Comparison of ENCODE assay signal across 18 cellular contexts in genomic region chr4:131001371-131001770, GRCh38.
DNase-seq lines count a peak whose midpoint lies in the region; ATAC-seq and TF ChIP-seq lines count a peak whose summit lies in the region.
"Had no signal": no experiment of that assay in that cellular context is flagged by ENCODE, and none has a peak within 500 bp of the region (broad histone marks: within the 10 kb centered on the region; RNA-seq: fewer than 3 reads in every experiment).

No MANE protein-coding gene starts in this region.

- no TSS peak for BruUV-seq in PC-3 (replicated peaks; lab: Mats Ljungman, UMichigan)

- H3K9me3 ChIP-seq in PC-3 (ENCODE audit: low read length) (no peaks in the 10 kb centered on the region), neuronal stem cell (replicated peaks in 1 of 2; ENCODE audit: control insufficient read depth in 2 of 2, insufficient read depth in 1 of 2, low read depth in 1 of 2, low read length in 2 of 2) (no peaks in the 10 kb centered on the region)
- H3K9me3 ChIP-seq in effector memory CD4-positive, alpha-beta T cell (ENCODE audit: control insufficient read depth, low read length) = no peaks in the 10 kb centered on the region

- H4K8ac ChIP-seq in neuronal stem cell (ENCODE audit: low read depth, low read length) = no peak overlapping the region

- H4K91ac ChIP-seq in neuronal stem cell (ENCODE audit: low read depth, low read length, poor library complexity) = no peak overlapping the region

- H3K9me3 Mint-ChIP-seq in activated T-helper 1 cell treated with anti-CD3 and anti-CD28 coated beads, Interleukin-12 subunit alpha, Interleukin-12 subunit beta, Interleukin-2, Interleukin-4 antibody, amounts not matched to agents 30 ng/mL and 10 ng/mL and 1 ng/mL, durations not matched to agents 14 hours and 24 hours and 36 hours = no peaks in the 10 kb centered on the region

- POLR2A ChIA-PET in PC-3 (lab: Charles Lee; ENCODE audit: unreplicated experiment) = no interaction called here

- H3K27ac ChIP-seq in PC-3 (ENCODE audit: low read length) (peak overlapping the region; percentile 32; the same call in 1 of the 2 replicates), foreskin keratinocyte (no peak overlapping the region), neuronal stem cell (replicated peaks; ENCODE audit: low read length) (no peak overlapping the region)
- no peak overlapping the region for H3K27ac ChIP-seq in effector memory CD4-positive, alpha-beta T cell (ENCODE audit: insufficient read depth, low read length, poor library complexity, severe bottlenecking)
- H3K27ac ChIP-seq: HL-60 had no signal

- H3K79me1 ChIP-seq in neuronal stem cell (ENCODE audit: low read depth, low read length) = no peaks in the 10 kb centered on the region

- H3K4ac ChIP-seq in neuronal stem cell (ENCODE audit: low read length) = no peak overlapping the region

- intact Hi-C loops in PC-3 (cut with micrococcal nuclease) = no loop called here
- intact Hi-C loops in activated T-helper 1 cell treated with anti-CD3 and anti-CD28 coated beads, Interleukin-12 subunit alpha, Interleukin-12 subunit beta, Interleukin-2, Interleukin-4 antibody, amounts not matched to agents 30 ng/mL and 10 ng/mL and 1 ng/mL, durations not matched to agents 14 hours and 24 hours and 36 hours (cut with micrococcal nuclease) = no loop called here

- H2BK5ac ChIP-seq in neuronal stem cell (ENCODE audit: low read length) = no peak overlapping the region

- H3K4me2 ChIP-seq in PC-3 (ENCODE audit: low read length) (peak overlapping the region; percentile 18), neuronal stem cell (ENCODE audit: insufficient read depth, low read length, poor library complexity, severe bottlenecking) (no peak overlapping the region)

- H3K4me3 Mint-ChIP-seq in activated T-helper 1 cell treated with anti-CD3 and anti-CD28 coated beads, Interleukin-12 subunit alpha, Interleukin-12 subunit beta, Interleukin-2, Interleukin-4 antibody, amounts not matched to agents 30 ng/mL and 10 ng/mL and 1 ng/mL, durations not matched to agents 14 hours and 24 hours and 36 hours = no peak overlapping the region

- no peaks in the 10 kb centered on the region for H3K36me3 ChIP-seq in PC-3 (ENCODE audit: low read depth, low read length)
- no peaks in the 10 kb centered on the region for H3K36me3 ChIP-seq in effector memory CD4-positive, alpha-beta T cell (ENCODE audit: control insufficient read depth, insufficient read depth, low read length)
- H3K36me3 ChIP-seq in neuronal stem cell (replicated peaks in 1 of 2; ENCODE audit: control insufficient read depth in 2 of 2, insufficient read depth in 2 of 2, low read length in 2 of 2) = no peaks in the 10 kb centered on the region

- no peaks in the 10 kb centered on the region for H3K4me1 Mint-ChIP-seq in activated T-helper 1 cell treated with anti-CD3 and anti-CD28 coated beads, Interleukin-12 subunit alpha, Interleukin-12 subunit beta, Interleukin-2, Interleukin-4 antibody, amounts not matched to agents 30 ng/mL and 10 ng/mL and 1 ng/mL, durations not matched to agents 14 hours and 24 hours and 36 hours (ENCODE audit: low read depth)

- no peaks in the 10 kb centered on the region for H3F3A ChIP-seq in PC-3 (ENCODE audit: low read length, unreplicated experiment)

- no peaks in the 10 kb centered on the region for H3K27me3 ChIP-seq in PC-3 (ENCODE audit: low read length)
- no peaks in the 10 kb centered on the region for H3K27me3 ChIP-seq in foreskin keratinocyte
- no peaks in the 10 kb centered on the region for H3K27me3 ChIP-seq in effector memory CD4-positive, alpha-beta T cell (replicated peaks; ENCODE audit: control insufficient read depth, insufficient read depth, low read length, poor library complexity, severe bottlenecking)
- no peaks in the 10 kb centered on the region for H3K27me3 ChIP-seq in neuronal stem cell (ENCODE audit: control insufficient read depth in 3 of 3, insufficient read depth in 3 of 3, low read depth in 1 of 3, low read length in 3 of 3)

- H2AK5ac ChIP-seq in neuronal stem cell (ENCODE audit: low read depth, low read length) = no peak overlapping the region

- H3K36me3 Mint-ChIP-seq in activated T-helper 1 cell treated with anti-CD3 and anti-CD28 coated beads, Interleukin-12 subunit alpha, Interleukin-12 subunit beta, Interleukin-2, Interleukin-4 antibody, amounts not matched to agents 30 ng/mL and 10 ng/mL and 1 ng/mL, durations not matched to agents 14 hours and 24 hours and 36 hours (ENCODE audit: low read depth) = no peaks in the 10 kb centered on the region

- CTCF ChIA-PET in PC-3 (lab: Charles Lee) = no interaction called here

- no peak overlapping the region for H2BK120ac ChIP-seq in neuronal stem cell (ENCODE audit: low read depth, low read length)

- H3K23ac ChIP-seq in neuronal stem cell (ENCODE audit: low read depth, low read length, poor library complexity) = no peak overlapping the region

- H3K18ac ChIP-seq in neuronal stem cell (ENCODE audit: low read length) = no peak overlapping the region

- no peaks in the 10 kb centered on the region for H3K79me2 ChIP-seq in PC-3 (ENCODE audit: low read length)

- no peak overlapping the region for H2BK15ac ChIP-seq in neuronal stem cell (ENCODE audit: low read length)

- no peaks in the 10 kb centered on the region for H3K9me2 ChIP-seq in PC-3 (replicated peaks; ENCODE audit: low read length)

- no peak overlapping the region for H3K14ac ChIP-seq in neuronal stem cell (ENCODE audit: low read length)

- H3K4me1 ChIP-seq in PC-3 (ENCODE audit: insufficient read depth, low read length) (peaks cover 32% of the 10 kb centered on the region), foreskin keratinocyte (peaks cover 16% of the 10 kb centered on the region), neuronal stem cell (ENCODE audit: control insufficient read depth in 2 of 2, insufficient read depth in 1 of 2, low read depth in 1 of 2, low read length in 2 of 2) (no peaks in the 10 kb centered on the region)
- H3K4me1 ChIP-seq in effector memory CD4-positive, alpha-beta T cell (ENCODE audit: control insufficient read depth, insufficient read depth, low read length, poor library complexity, severe bottlenecking) = no peaks in the 10 kb centered on the region

- H3K27ac Mint-ChIP-seq in activated T-helper 1 cell treated with anti-CD3 and anti-CD28 coated beads, Interleukin-12 subunit alpha, Interleukin-12 subunit beta, Interleukin-2, Interleukin-4 antibody, amounts not matched to agents 30 ng/mL and 10 ng/mL and 1 ng/mL, durations not matched to agents 14 hours and 24 hours and 36 hours = no peak overlapping the region

- no peak overlapping the region for H2AFZ ChIP-seq in PC-3 (ENCODE audit: low read length)
- no peak overlapping the region for H2AFZ ChIP-seq in neuronal stem cell (ENCODE audit: low read length)

- H3K9ac ChIP-seq in PC-3 (ENCODE audit: low read length) (no peak overlapping the region), neuronal stem cell (ENCODE audit: low read depth, low read length, poor library complexity) (no peak overlapping the region)

- no peak for TF ChIP-seq CTCF in PC-3 (conservative IDR thresholded peaks at IDR 0.05; ENCODE audit: low read depth, low read length)
- no peak for TF ChIP-seq CTCF in foreskin keratinocyte (conservative IDR thresholded peaks at IDR 0.05)

- H3K4me3 ChIP-seq in PC-3 (ENCODE audit: low read length) = no peak overlapping the region
- H3K4me3 ChIP-seq in effector memory CD4-positive, alpha-beta T cell (ENCODE audit: insufficient read depth, low read depth, low read length, poor library complexity, severe bottlenecking) = no peak overlapping the region
- H3K4me3 ChIP-seq in neuronal stem cell (ENCODE audit: low read length in 2 of 2) = no peak overlapping the region
- H3K4me3 ChIP-seq: GM12878 had no signal

- H4K20me1 ChIP-seq in PC-3 (ENCODE audit: low read length) = no peaks in the 10 kb centered on the region

- no peaks in the 10 kb centered on the region for H3K27me3 Mint-ChIP-seq in activated T-helper 1 cell treated with anti-CD3 and anti-CD28 coated beads, Interleukin-12 subunit alpha, Interleukin-12 subunit beta, Interleukin-2, Interleukin-4 antibody, amounts not matched to agents 30 ng/mL and 10 ng/mL and 1 ng/mL, durations not matched to agents 14 hours and 24 hours and 36 hours (ENCODE audit: insufficient read depth)

- ATAC-seq in PC-3 = peak; percentile 76
- peak; percentile 99 for ATAC-seq in foreskin keratinocyte
- ATAC-seq in GM21717 (IDR thresholded peaks at IDR 0.05; ENCODE audit: unreplicated experiment) = no peak
- ATAC-seq: GM12878, Panc1 had no signal

- H2BK12ac ChIP-seq in neuronal stem cell (ENCODE audit: low read length) = no peak overlapping the region

- DNase-seq in ELR (ENCODE audit: low read depth) (peak; percentile 77), PC-3 (peak; percentile 54), amniotic epithelial cell (ENCODE audit: low read depth) (peak; percentile 6), foreskin keratinocyte (peak; percentile 20 to 58), neuronal stem cell (ENCODE audit: low spot score) (no peak)
- no peak for DNase-seq in effector memory CD4-positive, alpha-beta T cell
- no peak for DNase-seq in activated T-helper 1 cell treated with anti-CD3 and anti-CD28 coated beads, Interleukin-12 subunit alpha, Interleukin-12 subunit beta, Interleukin-2, Interleukin-4 antibody, amounts not matched to agents 30 ng/mL and 10 ng/mL and 1 ng/mL, durations not matched to agents 14 hours and 24 hours and 36 hours (ENCODE audit: low spot score)
- DNase-seq: Calu3, NCI-H1092, NCI-H1417 treated with DMSO at 0.1 percent for 48 hours, NCI-H1694 treated with DMSO at 0.1 percent for 48 hours, NCI-H2081, NCI-H2227 treated with DMSO at 0.1 percent for 48 hours, NCI-H526 treated with DMSO at 0.1 percent for 48 hours had no signal

Comparison
In these comparisons a context has a peak if more than half of its experiments do, and no peak if none do; other contexts are left out.
1. DNase-seq: peak in ELR (single experiment), PC-3 (single experiment), amniotic epithelial cell (single experiment) and foreskin keratinocyte (2 of 2); none in effector memory CD4-positive, alpha-beta T cell (0 of 3), neuronal stem cell (single experiment) and activated T-helper 1 cell treated with anti-CD3 and anti-CD28 coated beads, Interleukin-12 subunit alpha, Interleukin-12 subunit beta, Interleukin-2, Interleukin-4 antibody, amounts not matched to agents 30 ng/mL and 10 ng/mL and 1 ng/mL, durations not matched to agents 14 hours and 24 hours and 36 hours (single experiment).